In genomic region chr5:11588803-11589202, GRCh38 we compare ENCODE assay signal across 16 cellular contexts.
A peak's percentile ranks its signal among the peaks of the same experiment; 100 is the strongest.
DNase-seq lines count a peak whose midpoint lies in the region; ATAC-seq, FAIRE-seq and TF ChIP-seq lines count a peak whose summit lies in the region.
"Had no signal": no experiment of that assay in that cellular context is flagged by ENCODE, and none has a peak within 500 bp of the region (broad histone marks: within the 10 kb centered on the region; RNA-seq: fewer than 3 reads in every experiment).

No MANE protein-coding gene starts in this region.

- no peak overlapping the region for H2BK12ac ChIP-seq in H9 (ENCODE audit: insufficient read length, low read depth, low read length)

- no peak overlapping the region for H2AFZ ChIP-seq in H9 (ENCODE audit: low read length)

- no peak overlapping the region for H3K56ac ChIP-seq in H9 (ENCODE audit: insufficient read length, low read depth, low read length)

- no peak overlapping the region for H2BK15ac ChIP-seq in H9 (ENCODE audit: low read depth, low read length)

- intact Hi-C loops in right cardiac atrium (cut with DNase I): no loop called here

- no peak overlapping the region for H3K4me3 ChIP-seq in right cardiac atrium (ENCODE audit: low read length)
- no peak overlapping the region for H3K4me3 ChIP-seq in SJCRH30
- H3K4me3 ChIP-seq: gastrocnemius medialis had no signal

- no peaks in the 10 kb centered on the region for H3K79me2 ChIP-seq in H9 (ENCODE audit: insufficient read depth, low read length)

- H3K23me2 ChIP-seq in H9 (ENCODE audit: insufficient read length, low read depth, low read length, poor library complexity, severe bottlenecking): no peaks in the 10 kb centered on the region

- H3K4me1 ChIP-seq in H9 (ENCODE audit: insufficient read depth, low read length) (0 out of 2 replicates have a peak, but pooled peaks cover 2% of the 10 kb centered on the region), right cardiac atrium (ENCODE audit: control insufficient read depth, insufficient read depth, low read length) (peaks cover 2% of the 10 kb centered on the region), SJCRH30 (no peaks in the 10 kb centered on the region)

- H3K9me3 ChIP-seq in H9 (ENCODE audit: control insufficient read depth, low read depth, low read length): no peaks in the 10 kb centered on the region
- H3K9me3 ChIP-seq in right cardiac atrium (ENCODE audit: control insufficient read depth, low read length): peaks cover 2% of the 10 kb centered on the region
- H3K9me3 ChIP-seq in SJCRH30 (replicated peaks): no peaks in the 10 kb centered on the region
- H3K9me3 ChIP-seq: gastrocnemius medialis had no signal

- H4K91ac ChIP-seq in H9 (ENCODE audit: insufficient read length, low read depth, low read length): no peak overlapping the region

- H3K36me3 Mint-ChIP-seq in H9 (ENCODE audit: insufficient read depth in 1 of 3, low read depth in 3 of 3) (peaks cover 5 to 12% (median 6%) of the 10 kb centered on the region in 3 experiments), WTC11 (peaks cover 6% of the 10 kb centered on the region), neural crest cell (ENCODE audit: low read depth) (no peaks in the 10 kb centered on the region)
- no peaks in the 10 kb centered on the region for H3K36me3 Mint-ChIP-seq in activated naive CD4-positive, alpha-beta T cell treated with anti-CD3 and anti-CD28 coated beads, Interleukin-2, amount 10 ng/mL, durations not matched to agents 7 days and 5 days
- H3K36me3 Mint-ChIP-seq: naive B cell had no signal

- CTCF ChIA-PET in WTC11 (lab: Charles Lee): no interaction called here
- CTCF ChIA-PET in activated naive CD4-positive, alpha-beta T cell treated with anti-CD3 and anti-CD28 coated beads, Interleukin-2, amount 10 ng/mL, durations not matched to agents 7 days and 5 days (lab: Charles Lee): no interaction called here

- H3K36me3 ChIP-seq in SJCRH30: no peaks in the 10 kb centered on the region
- H3K36me3 ChIP-seq: gastrocnemius medialis had no signal

- H3K27ac ChIP-seq in H9 (ENCODE audit: insufficient read length, low read depth, low read length) (peak overlapping the region; percentile 71), right cardiac atrium (ENCODE audit: low read length) (no peak overlapping the region), SJCRH30 (no peak overlapping the region)
- H3K27ac ChIP-seq: gastrocnemius medialis had no signal

- H3K4me1 Mint-ChIP-seq in H9 (peaks cover 39 to 49% of the 10 kb centered on the region in 2 experiments), WTC11 (peaks cover 36% of the 10 kb centered on the region), neural crest cell (peaks cover 42% of the 10 kb centered on the region)
- H3K4me1 Mint-ChIP-seq in activated naive CD4-positive, alpha-beta T cell treated with anti-CD3 and anti-CD28 coated beads, Interleukin-2, amount 10 ng/mL, durations not matched to agents 7 days and 5 days: no peaks in the 10 kb centered on the region

- peak overlapping the region; percentile 48 to 84 for H3K4me3 Mint-ChIP-seq in H9
- peak overlapping the region; percentile 64 for H3K4me3 Mint-ChIP-seq in WTC11
- H3K4me3 Mint-ChIP-seq in neural crest cell: peak overlapping the region; percentile 89
- no peak overlapping the region for H3K4me3 Mint-ChIP-seq in activated naive CD4-positive, alpha-beta T cell treated with anti-CD3 and anti-CD28 coated beads, Interleukin-2, amount 10 ng/mL, durations not matched to agents 7 days and 5 days
- H3K4me3 Mint-ChIP-seq: B cell; dendritic cell treated with granulocyte-macrophage colony-stimulating factor and Interleukin-4, amounts not matched to agents 40 ng/mL and 50 ng/mL, for 4 days; naive B cell had no signal

- H3K27me3 Mint-ChIP-seq in H9 (ENCODE audit: low read depth) (no peaks in the 10 kb centered on the region), WTC11 (ENCODE audit: low read depth) (no peaks in the 10 kb centered on the region), neural crest cell (ENCODE audit: low read depth) (no peaks in the 10 kb centered on the region)
- H3K27me3 Mint-ChIP-seq in activated naive CD4-positive, alpha-beta T cell treated with anti-CD3 and anti-CD28 coated beads, Interleukin-2, amount 10 ng/mL, durations not matched to agents 7 days and 5 days: no peaks in the 10 kb centered on the region
- H3K27me3 Mint-ChIP-seq: B cell; dendritic cell treated with granulocyte-macrophage colony-stimulating factor and Interleukin-4, amounts not matched to agents 40 ng/mL and 50 ng/mL, for 4 days; naive B cell had no signal

- no peak for TF ChIP-seq CTCF in H9 (conservative IDR thresholded peaks at IDR 0.05)
- no peak for TF ChIP-seq CTCF in WTC11 (IDR thresholded peaks at IDR 0.05)
- TF ChIP-seq CTCF in neural crest cell (conservative IDR thresholded peaks at IDR 0.05): no peak

- no peak overlapping the region for H3K23ac ChIP-seq in H9 (ENCODE audit: insufficient read length, low read depth, low read length)

- no peak overlapping the region for H2AK5ac ChIP-seq in H9 (ENCODE audit: insufficient read length, low read length)

- DNase-seq in H9 (peak; percentile 69), WTC11 (ENCODE audit: low spot score) (peak; percentile 34), right cardiac atrium (peak; percentile 30 to 51 (median 51)), neural crest cell (ENCODE audit: low read depth, low spot score) (peak; percentile 33), SJCRH30 (no peak), urothelium cell line (ENCODE audit: low spot score) (no peak)
- DNase-seq in activated naive CD4-positive, alpha-beta T cell treated with anti-CD3 and anti-CD28 coated beads, Interleukin-2, amount 10 ng/mL, durations not matched to agents 7 days and 5 days: no peak
- DNase-seq: activated CD4-positive, alpha-beta T cell treated with anti-CD3 and anti-CD28 coated beads, Interleukin-2, amount 50 U/mL, for 1 hour; activated gamma-delta T cell treated with Interleukin-2 at 50 U/mL for 16 hours; gastrocnemius medialis; naive B cell; NCI-H1092; stimulated activated CD8-positive, alpha-beta memory T cell treated with anti-CD3 and anti-CD28 coated beads, Interleukin-4, amount 100 ng/mL, for 48 hours had no signal

- no peak overlapping the region for H2BK5ac ChIP-seq in H9 (ENCODE audit: insufficient read length, low read length)

- peaks cover 6 to 14% of the 10 kb centered on the region in 2 experiments for H3K9me3 Mint-ChIP-seq in H9
- peaks cover 8% of the 10 kb centered on the region for H3K9me3 Mint-ChIP-seq in WTC11
- H3K9me3 Mint-ChIP-seq in neural crest cell: peaks cover 3% of the 10 kb centered on the region
- peaks cover 1% of the 10 kb centered on the region for H3K9me3 Mint-ChIP-seq in activated naive CD4-positive, alpha-beta T cell treated with anti-CD3 and anti-CD28 coated beads, Interleukin-2, amount 10 ng/mL, durations not matched to agents 7 days and 5 days

- no peak overlapping the region for H3T11ph ChIP-seq in H9 (ENCODE audit: low read length)

- FAIRE-seq in urothelium cell line (lab: Jason Lieb, UNC): no peak

- peak overlapping the region; percentile 63 for H3K18ac ChIP-seq in H9 (ENCODE audit: insufficient read length, low read depth, low read length)

- no peak overlapping the region for H2BK120ac ChIP-seq in H9 (ENCODE audit: low read depth, low read length, poor library complexity, severe bottlenecking)

- no peaks in the 10 kb centered on the region for H3K79me1 ChIP-seq in H9 (ENCODE audit: insufficient read depth, low read depth, low read length, poor library complexity, severe bottlenecking)

- no peak overlapping the region for H4K5ac ChIP-seq in H9 (ENCODE audit: insufficient read length, low read depth, low read length)

- no peak overlapping the region for H3K4ac ChIP-seq in H9 (ENCODE audit: low read depth, low read length)

- ATAC-seq in WTC11: peak; percentile 97
- peak; percentile 54 to 70 for ATAC-seq in right cardiac atrium
- no peak for ATAC-seq in GM19455 (IDR thresholded peaks at IDR 0.05; ENCODE audit: unreplicated experiment)
- ATAC-seq: gastrocnemius medialis had no signal

- no peaks in the 10 kb centered on the region for H4K20me1 ChIP-seq in H9 (ENCODE audit: control insufficient read depth, insufficient read depth, insufficient read length)

- POLR2A ChIA-PET in WTC11 (lab: Charles Lee): no interaction called here

- H3K27me3 ChIP-seq in H9 (ENCODE audit: insufficient read depth, low read length) (no peaks in the 10 kb centered on the region), right cardiac atrium (ENCODE audit: control insufficient read depth, insufficient read depth) (no peaks in the 10 kb centered on the region), SJCRH30 (no peaks in the 10 kb centered on the region)
- H3K27me3 ChIP-seq: gastrocnemius medialis had no signal

- no peak overlapping the region for H2BK20ac ChIP-seq in H9 (ENCODE audit: low read depth, low read length, poor library complexity, severe bottlenecking)

- no peak overlapping the region for H4K8ac ChIP-seq in H9 (replicated peaks; ENCODE audit: insufficient read length, low read depth, low read length)

- WGBS in H9 (ENCODE audit: extremely low coverage, insufficient read length, low lambda C conversion rate): no CpG with 5 or more reads among the region's 6 CpGs
- 14% methylated on average over 6 of the region's 6 CpGs for WGBS in right cardiac atrium

- H3K14ac ChIP-seq in H9 (ENCODE audit: insufficient read depth, low read length): no peak overlapping the region; the same call in 1 of the 2 replicates

- H3K9ac ChIP-seq in H9 (ENCODE audit: extremely low read depth, insufficient read length, low read length): no peak overlapping the region

- H3K4me2 ChIP-seq in H9 (ENCODE audit: insufficient read depth, insufficient read length, low read length): peak overlapping the region; percentile 55

- peak overlapping the region; percentile 91 to 98 (median 96) for H3K27ac Mint-ChIP-seq in H9
- H3K27ac Mint-ChIP-seq in WTC11: peak overlapping the region; percentile 93
- H3K27ac Mint-ChIP-seq in neural crest cell (ENCODE audit: unreplicated experiment): peak overlapping the region; percentile 98
- no peak overlapping the region for H3K27ac Mint-ChIP-seq in activated naive CD4-positive, alpha-beta T cell treated with anti-CD3 and anti-CD28 coated beads, Interleukin-2, amount 10 ng/mL, durations not matched to agents 7 days and 5 days
- H3K27ac Mint-ChIP-seq: B cell; dendritic cell treated with granulocyte-macrophage colony-stimulating factor and Interleukin-4, amounts not matched to agents 40 ng/mL and 50 ng/mL, for 4 days; naive B cell had no signal

Comparison
In these comparisons a context has a peak if more than half of its experiments do, and no peak if none do; other contexts are left out.
1. DNase-seq: peak in H9 (single experiment), WTC11 (single experiment), right cardiac atrium (3 of 3) and neural crest cell (single experiment); none in SJCRH30 (0 of 2), activated naive CD4-positive, alpha-beta T cell treated with anti-CD3 and anti-CD28 coated beads, Interleukin-2, amount 10 ng/mL, durations not matched to agents 7 days and 5 days (single experiment) and urothelium cell line (single experiment).